31 cellular contexts compared by ENCODE assay signal in the genomic region with DNA sequence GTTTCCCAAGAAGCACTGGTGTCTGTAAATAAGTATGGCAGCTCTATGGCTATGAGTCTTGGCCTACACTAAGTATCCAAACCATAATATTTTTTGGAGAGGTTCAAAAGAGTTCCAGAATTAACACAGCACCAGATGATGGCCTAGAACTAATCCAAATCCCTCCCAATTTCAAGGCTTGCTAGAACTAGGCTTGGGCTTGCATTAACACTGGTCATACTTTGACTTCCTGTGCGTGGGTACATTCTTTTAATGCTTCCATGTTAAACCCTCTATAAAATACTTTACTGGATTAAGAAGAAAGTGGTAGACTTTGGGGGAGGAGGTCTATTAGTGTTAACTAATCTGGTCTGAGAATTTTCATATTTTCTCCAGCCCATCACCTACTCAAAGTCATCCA. TPM values are rescaled to one million over a fixed set of nuclear protein-coding genes. Genes with fewer than 3 reads are reported as not detected.
DNase-seq lines count a peak whose midpoint lies in the region; ATAC-seq and TF ChIP-seq lines count a peak whose summit lies in the region.
"Had no signal": no experiment of that assay in that cellular context is flagged by ENCODE, and none has a peak within 500 bp of the region (broad histone marks: within the 10 kb centered on the region; RNA-seq: fewer than 3 reads in every experiment).

No MANE protein-coding gene starts in this region.

- DNase-seq in EL (peak; percentile 30), endodermal cell (no peak), osteoblast (ENCODE audit: insufficient read length, low spot score, missing footprints) (no peak), GDM1 (lab: John Stamatoyannopoulos, UW) (no peak), sciatic nerve (ENCODE audit: low spot score) (no peak)
- DNase-seq: activated CD4-positive, alpha-beta T cell treated with anti-CD3 and anti-CD28 coated beads, Interleukin-2, amount 10 ng/mL, durations not matched to agents 24 days and 14 days; anterior cingulate cortex; CD4-positive, alpha-beta memory T cell; DND-41; gastrocnemius medialis; NCI-H2081; NCI-H2227 treated with DMSO at 0.1 percent for 48 hours; NCI-H69; Peyer's patch; SHP77 treated with DMSO at 0.1 percent for 48 hours; stimulated activated CD8-positive, alpha-beta memory T cell treated with anti-CD3 and anti-CD28 coated beads, Interleukin-4, amount 100 ng/mL, for 48 hours; SW 1271; T-helper 9 cell; testis; WERI-Rb-1 had no signal

- peaks cover 5% of the 10 kb centered on the region for H4K20me1 ChIP-seq in osteoblast (ENCODE audit: insufficient read depth, low read length)

- no peak for TF ChIP-seq CTCF in endodermal cell (conservative IDR thresholded peaks at IDR 0.05)
- TF ChIP-seq CTCF in osteoblast (IDR thresholded peaks at IDR 0.05; ENCODE audit: extremely low read depth, low read depth, low read length): no peak

- ATAC-seq in GM19452 (IDR thresholded peaks at IDR 0.05; ENCODE audit: unreplicated experiment): no peak
- ATAC-seq in HG02973 (IDR thresholded peaks at IDR 0.05; ENCODE audit: unreplicated experiment): no peak
- no peak for ATAC-seq in sciatic nerve
- ATAC-seq: A549, gastrocnemius medialis, left lobe of liver had no signal

- H3K27me3 Mint-ChIP-seq in endodermal cell (ENCODE audit: insufficient read depth): no peaks in the 10 kb centered on the region

- no peak overlapping the region for H3K27ac ChIP-seq in HUES64 (ENCODE audit: low read depth, low read length)
- no peak overlapping the region for H3K27ac ChIP-seq in endodermal cell (ENCODE audit: low read depth, low read length)
- H3K27ac ChIP-seq in osteoblast (ENCODE audit: low read depth, low read length): peak overlapping the region; percentile 22
- H3K27ac ChIP-seq: A549, breast epithelium, gastrocnemius medialis, parathyroid adenoma, Peyer's patch, right atrium auricular region, testis, WERI-Rb-1 had no signal

- H3K36me3 ChIP-seq in HUES64 (ENCODE audit: insufficient read depth, low read length) (peaks cover 3% of the 10 kb centered on the region; the same call in 1 of the 2 replicates), endodermal cell (ENCODE audit: control insufficient read depth, insufficient read depth, low read length) (no peaks in the 10 kb centered on the region), osteoblast (ENCODE audit: insufficient read depth, low read length) (no peaks in the 10 kb centered on the region)
- H3K36me3 ChIP-seq: breast epithelium, gastrocnemius medialis, Peyer's patch, right atrium auricular region, WERI-Rb-1 had no signal

- H3K27ac Mint-ChIP-seq in endodermal cell: no peak overlapping the region
- H3K27ac Mint-ChIP-seq: activated CD4-positive, alpha-beta T cell treated with anti-CD3 and anti-CD28 coated beads, Interleukin-2, amount 10 ng/mL, durations not matched to agents 24 days and 14 days; activated naive CD8-positive, alpha-beta T cell; B cell; CD4-positive, alpha-beta memory T cell; stimulated activated naive CD8-positive, alpha-beta T cell treated with anti-CD3 and anti-CD28 coated beads, Interleukin-15, Interleukin-2, amounts not matched to agents 100 ng/mL and 50 ng/mL, for 24 hours had no signal

- no peaks in the 10 kb centered on the region for H3K9me3 Mint-ChIP-seq in endodermal cell
- H3K9me3 Mint-ChIP-seq: activated CD4-positive, alpha-beta T cell treated with anti-CD3 and anti-CD28 coated beads, Interleukin-2, amount 10 ng/mL, durations not matched to agents 24 days and 14 days had no signal

- no peak overlapping the region for H2AFZ ChIP-seq in osteoblast (ENCODE audit: low read length)
- H2AFZ ChIP-seq: parathyroid adenoma had no signal

- no peaks in the 10 kb centered on the region for H3K36me3 Mint-ChIP-seq in endodermal cell (ENCODE audit: low read depth)
- H3K36me3 Mint-ChIP-seq: activated naive CD8-positive, alpha-beta T cell had no signal

- peak overlapping the region; percentile 99 for H3K4me3 Mint-ChIP-seq in endodermal cell
- H3K4me3 Mint-ChIP-seq: activated CD4-positive, alpha-beta T cell treated with anti-CD3 and anti-CD28 coated beads, Interleukin-2, amount 10 ng/mL, durations not matched to agents 24 days and 14 days; activated naive CD8-positive, alpha-beta T cell; B cell; stimulated activated naive CD8-positive, alpha-beta T cell treated with anti-CD3 and anti-CD28 coated beads, Interleukin-15, Interleukin-2, amounts not matched to agents 100 ng/mL and 50 ng/mL, for 24 hours had no signal

- WGBS in HUES64: 100% methylated on average over 1 of the region's 1 CpG
- WGBS in endodermal cell (ENCODE audit: insufficient coverage in 1 of 2, insufficient read length in 1 of 2), 2 experiments: 80% methylated on average over 1 of the region's 1 CpG; no CpG with 5 or more reads in 1 of the 2 experiments

- H3K4me1 ChIP-seq in HUES64 (ENCODE audit: insufficient read depth, low read length) (peaks cover 45% of the 10 kb centered on the region), endodermal cell (ENCODE audit: control insufficient read depth, insufficient read depth, low read length) (no peaks in the 10 kb centered on the region), osteoblast (ENCODE audit: insufficient read depth, low read length) (peaks cover 43% of the 10 kb centered on the region)

- no peaks in the 10 kb centered on the region for H3K9me3 ChIP-seq in HUES64 (ENCODE audit: insufficient read depth, low read depth, low read length)
- H3K9me3 ChIP-seq in endodermal cell (ENCODE audit: control insufficient read depth, low read length): no peaks in the 10 kb centered on the region
- no peaks in the 10 kb centered on the region for H3K9me3 ChIP-seq in osteoblast (ENCODE audit: low read depth, low read length)
- H3K9me3 ChIP-seq: A549, breast epithelium, gastrocnemius medialis, Peyer's patch, right atrium auricular region, testis had no signal

- H3K4me2 ChIP-seq in osteoblast (ENCODE audit: insufficient read depth, low read length): no peak overlapping the region
- H3K4me2 ChIP-seq: A549 had no signal

- H3K9ac ChIP-seq in HUES64 (ENCODE audit: low read depth, low read length): no peak overlapping the region
- H3K9ac ChIP-seq in endodermal cell (ENCODE audit: extremely low read depth, low read length, poor library complexity, severe bottlenecking): no peak overlapping the region
- H3K9ac ChIP-seq: parathyroid adenoma had no signal

- H3K79me2 ChIP-seq in osteoblast (ENCODE audit: insufficient read depth, low read length): peaks cover 41% of the 10 kb centered on the region

- H3K27me3 ChIP-seq in HUES64 (ENCODE audit: insufficient read depth, low read length) (no peaks in the 10 kb centered on the region), endodermal cell (ENCODE audit: control insufficient read depth, insufficient read depth, low read length, poor library complexity, severe bottlenecking) (no peaks in the 10 kb centered on the region), osteoblast (ENCODE audit: insufficient read depth, low read length) (no peaks in the 10 kb centered on the region)
- H3K27me3 ChIP-seq: breast epithelium, gastrocnemius medialis, Peyer's patch, right atrium auricular region, testis had no signal

- peak overlapping the region; percentile 99 for H3K4me3 ChIP-seq in HUES64 (ENCODE audit: low read length)
- peak overlapping the region; percentile 0 for H3K4me3 ChIP-seq in endodermal cell (ENCODE audit: low read length)
- H3K4me3 ChIP-seq in osteoblast (ENCODE audit: insufficient read depth, low read length): no peak overlapping the region
- H3K4me3 ChIP-seq: A549, breast epithelium, gastrocnemius medialis, Peyer's patch, right atrium auricular region, testis had no signal

- H3K4me1 Mint-ChIP-seq in endodermal cell: peaks cover 43% of the 10 kb centered on the region

- intact Hi-C loops in sciatic nerve (cut with DNase I): no loop called here

RNA-seq across cellular contexts. Expression of a gene that starts 3.1 kb away (rescaled TPM):
- polyA plus RNA-seq in HUES64 (2013, experiment 1 of 2): 80.1 TPM
- 93.5 TPM for polyA plus RNA-seq in HUES64 (2013, experiment 2 of 2)
- 10 to 100 TPM; 60.5 to 99.7 TPM for total RNA-seq in endodermal cell
- polyA plus RNA-seq in endodermal cell (2013, experiment 1 of 2): 71.7 TPM
- 59.6 TPM for polyA plus RNA-seq in endodermal cell (2013, experiment 2 of 2)
- total RNA-seq in osteoblast: 24.8 and 26.4 TPM in 2 replicates
- total RNA-seq in sciatic nerve: 54.3 TPM
